ENCODE assay signal across 15 cellular contexts in the genomic region with DNA sequence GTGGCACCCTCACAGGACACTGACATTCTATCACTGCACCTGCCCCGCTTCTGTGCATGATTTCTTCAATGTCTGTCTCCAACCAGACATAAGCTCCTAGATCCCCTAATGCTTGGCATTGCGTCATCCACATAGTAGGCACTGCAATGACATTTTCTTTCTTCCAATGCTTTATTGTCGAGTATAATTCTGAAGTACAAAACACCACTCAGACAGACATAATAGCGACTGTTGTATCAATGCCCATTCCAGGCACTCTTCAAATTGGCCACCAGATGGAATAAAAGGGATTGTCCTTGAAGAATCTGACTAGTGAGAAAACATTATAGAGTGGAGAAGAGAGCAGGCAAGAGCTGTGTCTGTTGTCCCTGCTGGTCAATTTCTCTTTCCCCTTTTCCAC.
DNase-seq lines count a peak whose midpoint lies in the region; ATAC-seq and TF ChIP-seq lines count a peak whose summit lies in the region.
"Had no signal": no experiment of that assay in that cellular context is flagged by ENCODE, and none has a peak within 500 bp of the region (broad histone marks: within the 10 kb centered on the region; RNA-seq: fewer than 3 reads in every experiment).

No MANE protein-coding gene starts in this region.

- peaks cover 15% of the 10 kb centered on the region for H3K4me1 Mint-ChIP-seq in neural progenitor cell

- H3K9me3 Mint-ChIP-seq in neural progenitor cell, result peaks cover 9% of the 10 kb centered on the region

- no peaks in the 10 kb centered on the region for H3K36me3 ChIP-seq in SU-DHL-6 (ENCODE audit: low read length)
- no peaks in the 10 kb centered on the region for H3K36me3 ChIP-seq in neural progenitor cell
- H3K36me3 ChIP-seq: esophagus muscularis mucosa, SJCRH30, thyroid gland, WERI-Rb-1 had no signal

- ATAC-seq in HG02763 (IDR thresholded peaks at IDR 0.05; ENCODE audit: unreplicated experiment), result no peak

- H3K9me3 ChIP-seq in SU-DHL-6 (ENCODE audit: insufficient read depth, low read length) (no peaks in the 10 kb centered on the region), neural progenitor cell (ENCODE audit: low read depth) (no peaks in the 10 kb centered on the region)
- H3K9me3 ChIP-seq: SJCRH30, thyroid gland had no signal

- H3K4me2 ChIP-seq in SU-DHL-6 (ENCODE audit: low read depth, low read length, poor library complexity, severe bottlenecking) (peak overlapping the region; percentile 94), neural progenitor cell (no peak overlapping the region)

- H3K27me3 ChIP-seq in SU-DHL-6 (ENCODE audit: low read length) (no peaks in the 10 kb centered on the region), neural progenitor cell (no peaks in the 10 kb centered on the region)
- H3K27me3 ChIP-seq: SJCRH30, thyroid gland had no signal

- H3K79me2 ChIP-seq in SU-DHL-6 (ENCODE audit: insufficient read depth, low read length) (peaks cover 8% of the 10 kb centered on the region; the same call in 1 of the 2 replicates), neural progenitor cell (ENCODE audit: low read depth) (no peaks in the 10 kb centered on the region)

- H3F3A ChIP-seq in SU-DHL-6 (ENCODE audit: insufficient read depth), result peaks cover 31% of the 10 kb centered on the region
- H3F3A ChIP-seq in neural progenitor cell (ENCODE audit: low read depth), result peaks cover 4% of the 10 kb centered on the region

- DNase-seq in DMS53 (lab: John Stamatoyannopoulos, UW), result peak; percentile 23
- no peak for DNase-seq in DMS53 treated with DMSO at 0.1 percent for 48 hours (lab: John Stamatoyannopoulos, UW; ENCODE audit: unreplicated experiment)
- peak; percentile 8 for DNase-seq in HT-29 (ENCODE audit: low spot score)
- peak; percentile 22 for DNase-seq in foreskin melanocyte
- no peak for DNase-seq in neural progenitor cell (ENCODE audit: low spot score)
- no peak for DNase-seq in GM20000 (ENCODE audit: low spot score)
- DNase-seq: activated naive CD4-positive, alpha-beta T cell treated with anti-CD3 and anti-CD28 coated beads, Interleukin-2, amount 50 U/mL, for 16 hours; midbrain; NCI-H446 treated with DMSO at 0.1 percent for 48 hours; thyroid gland; WERI-Rb-1 had no signal

- TF ChIP-seq CTCF in SU-DHL-6 (IDR thresholded peaks at IDR 0.05; ENCODE audit: insufficient read depth, low read length, poor library complexity, severe bottlenecking), result no peak
- TF ChIP-seq CTCF in neural progenitor cell (IDR thresholded peaks at IDR 0.05), result no peak
- no peak for TF ChIP-seq CTCF in GM20000 (IDR thresholded peaks at IDR 0.05; ENCODE audit: extremely low read depth, missing control alignments)

- H3K27me3 Mint-ChIP-seq in neural progenitor cell (ENCODE audit: insufficient read depth, low read depth), result peaks cover 2% of the 10 kb centered on the region

- H3K9ac ChIP-seq in SU-DHL-6 (ENCODE audit: low read length) (peak overlapping the region; percentile 60), neural progenitor cell (no peak overlapping the region)

- no peaks in the 10 kb centered on the region for H3K9me2 ChIP-seq in SU-DHL-6 (replicated peaks; ENCODE audit: insufficient read depth, low read length)

- peaks cover 18% of the 10 kb centered on the region for H3K4me1 ChIP-seq in neural progenitor cell

- H3K27ac Mint-ChIP-seq in neural progenitor cell, result no peak overlapping the region

- H4K20me1 ChIP-seq in SU-DHL-6 (ENCODE audit: low read depth, low read length) (no peaks in the 10 kb centered on the region), neural progenitor cell (ENCODE audit: low read depth) (no peaks in the 10 kb centered on the region)

- peaks cover 2% of the 10 kb centered on the region for H3K36me3 Mint-ChIP-seq in neural progenitor cell

- H3K4me3 Mint-ChIP-seq in neural progenitor cell, result no peak overlapping the region

- H2AFZ ChIP-seq in SU-DHL-6 (ENCODE audit: low read depth, low read length, severe bottlenecking) (no peak overlapping the region), neural progenitor cell (replicated peaks) (no peak overlapping the region)

- H3K4me3 ChIP-seq in SU-DHL-6 (ENCODE audit: insufficient read depth, low read length, poor library complexity, severe bottlenecking) (no peak overlapping the region), neural progenitor cell (no peak overlapping the region)
- H3K4me3 ChIP-seq: esophagus muscularis mucosa, SJCRH30, thyroid gland had no signal

- peak overlapping the region; percentile 97 for H3K27ac ChIP-seq in SU-DHL-6 (ENCODE audit: low read depth, low read length)
- no peak overlapping the region for H3K27ac ChIP-seq in neural progenitor cell
- H3K27ac ChIP-seq: esophagus muscularis mucosa, SJCRH30, thyroid gland, WERI-Rb-1 had no signal

Comparison
In these comparisons a context has a peak if more than half of its experiments do, and no peak if none do; other contexts are left out.
1. DNase-seq: peak in DMS53 (single experiment), HT-29 (single experiment) and foreskin melanocyte (single experiment); none in DMS53 treated with DMSO at 0.1 percent for 48 hours (single experiment), neural progenitor cell (single experiment) and GM20000 (single experiment).